ENCODE assay signal across 2 cellular contexts in the genomic region with DNA sequence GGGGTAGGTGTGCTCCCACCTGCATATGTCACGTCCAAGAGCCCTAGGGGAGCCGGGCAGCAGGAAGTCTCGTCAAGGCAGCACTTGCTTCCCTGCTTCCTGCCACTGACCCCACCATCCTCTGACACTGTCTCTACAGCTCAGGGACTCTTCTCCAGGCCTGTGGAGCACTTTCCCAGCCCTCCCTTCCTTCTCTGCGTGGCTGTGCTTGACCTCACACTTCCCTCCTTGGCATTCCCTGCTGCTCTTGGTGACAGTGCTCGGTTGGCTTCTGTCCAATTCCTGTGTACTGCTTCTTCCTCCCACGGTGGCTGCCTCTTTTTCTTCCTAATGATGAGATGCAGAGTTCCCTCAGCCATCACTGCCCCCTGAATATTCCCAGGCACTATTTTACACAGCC.
TF ChIP-seq lines count a peak whose summit lies in the region.

No MANE protein-coding gene starts in this region.

TF ChIP-seq in liver, 16 proteins besides CTCF, POLR2A, EP300 and RAD21:
- TF ChIP-seq SP1 (IDR thresholded peaks at IDR 0.05): no peak
- TF ChIP-seq, protein P1, sequence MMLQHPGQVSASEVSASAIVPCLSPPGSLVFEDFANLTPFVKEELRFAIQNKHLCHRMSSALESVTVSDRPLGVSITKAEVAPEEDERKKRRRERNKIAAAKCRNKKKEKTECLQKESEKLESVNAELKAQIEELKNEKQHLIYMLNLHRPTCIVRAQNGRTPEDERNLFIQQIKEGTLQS (IDR thresholded peaks at IDR 0.05): no peak
- TF ChIP-seq NR2F2 (IDR thresholded peaks at IDR 0.05): peak; percentile 72

TF ChIP-seq in HepG2, 621 proteins besides CTCF, POLR2A, EP300 and RAD21:
- no peak for TF ChIP-seq PITX1 (CRISPR knock-in tag; IDR thresholded peaks at IDR 0.05)
